In genomic region chr17:57874434-57875108, GRCh38 we compare ENCODE assay signal across 1 cellular context.
A peak's percentile ranks its signal among the peaks of the same experiment; 100 is the strongest.
TF ChIP-seq lines count a peak whose summit lies in the region.

No MANE protein-coding gene starts in this region.

TF ChIP-seq in H1, 55 proteins besides CTCF, POLR2A, EP300 and RAD21 (continued from another document):
- peak; percentile 38 for TF ChIP-seq TAF7 (optimal IDR thresholded peaks at IDR 0.05; ENCODE audit: borderline replicate concordance, low read depth, low read length)
- TF ChIP-seq BRCA1 (IDR thresholded peaks at IDR 0.05; ENCODE audit: low read depth, low read length): no peak
- 0 out of 2 replicates have a peak, but pooled peaks have one; percentile 31 for TF ChIP-seq GABPA (IDR thresholded peaks at IDR 0.05; ENCODE audit: borderline replicate concordance, insufficient read depth, low read length)
- TF ChIP-seq YY1 (IDR thresholded peaks at IDR 0.05; ENCODE audit: low read depth, low read length): peak; percentile 78
- no peak for TF ChIP-seq CTBP2 (IDR thresholded peaks at IDR 0.05; ENCODE audit: borderline replicate concordance, insufficient read depth, insufficient read length, low read length)
- TF ChIP-seq NANOG (IDR thresholded peaks at IDR 0.05; ENCODE audit: insufficient read depth, low read depth, low read length, poor library complexity, severe bottlenecking): no peak
